Comparison of ENCODE assay signal across 1 cellular context in genomic region chr1:20480261-20481157, GRCh38.
TF ChIP-seq lines count a peak whose summit lies in the region.

No MANE protein-coding gene starts in this region.

TF ChIP-seq in HepG2, 621 proteins besides CTCF, POLR2A, EP300 and RAD21 (continues in another document):
- TF ChIP-seq CEBPG (CRISPR knock-in tag; IDR thresholded peaks at IDR 0.05) (peak; percentile 90), ZKSCAN8 (CRISPR knock-in tag; IDR thresholded peaks at IDR 0.05; ENCODE audit: borderline replicate concordance) (peak; percentile 100), SIX1 (CRISPR knock-in tag; IDR thresholded peaks at IDR 0.05; ENCODE audit: borderline replicate concordance) (peak; percentile 59; the same call in 1 of the 2 replicates), ZNF747 (CRISPR knock-in tag; IDR thresholded peaks at IDR 0.05; ENCODE audit: borderline replicate concordance) (peak; percentile 74; the same call in 1 of the 2 replicates), REPIN1 (CRISPR knock-in tag; IDR thresholded peaks at IDR 0.05; ENCODE audit: borderline replicate concordance, low read depth) (peak; percentile 85; the same call in 1 of the 2 replicates), RBAK (CRISPR knock-in tag; IDR thresholded peaks at IDR 0.05) (no peak), ZMAT3 (CRISPR knock-in tag; conservative IDR thresholded peaks at IDR 0.05) (peak; percentile 53; the same call in 1 of the 2 replicates), ZBTB26 (CRISPR knock-in tag; IDR thresholded peaks at IDR 0.05; ENCODE audit: borderline replicate concordance) (no peak), GATAD1 (CRISPR knock-in tag; IDR thresholded peaks at IDR 0.05) (peak; percentile 70), ZNF282 (IDR thresholded peaks at IDR 0.05; ENCODE audit: partially characterized antibody) (no peak), BCL6 (CRISPR knock-in tag; IDR thresholded peaks at IDR 0.05) (peak; percentile 73), POLR2G (IDR thresholded peaks at IDR 0.05; ENCODE audit: low read depth, low read length) (peak; percentile 81), ZNF768 (CRISPR knock-in tag; IDR thresholded peaks at IDR 0.05) (peak; percentile 55; the same call in 1 of the 2 replicates), NFRKB (IDR thresholded peaks at IDR 0.05) (no peak), ZBTB10 (CRISPR knock-in tag; IDR thresholded peaks at IDR 0.05; ENCODE audit: borderline replicate concordance) (no peak; the same call in 1 of the 2 replicates), ZBTB7B (CRISPR knock-in tag; IDR thresholded peaks at IDR 0.05) (peak; percentile 97), GMEB1 (CRISPR knock-in tag; IDR thresholded peaks at IDR 0.05; ENCODE audit: borderline replicate concordance) (peak; percentile 63; the same call in 1 of the 2 replicates), THAP8 (CRISPR knock-in tag; IDR thresholded peaks at IDR 0.05; ENCODE audit: borderline replicate concordance) (no peak), HDAC1 (CRISPR knock-in tag; IDR thresholded peaks at IDR 0.05) (peak; percentile 87), POLR2AphosphoS5 (IDR thresholded peaks at IDR 0.05; ENCODE audit: low read depth, low read length) (peak; percentile 70), ZNF567 (CRISPR knock-in tag; IDR thresholded peaks at IDR 0.05; ENCODE audit: borderline replicate concordance) (0 out of 2 replicates have a peak, but pooled peaks have one; percentile 29), SOX13 (IDR thresholded peaks at IDR 0.05) (peak; percentile 88), SOX13 (CRISPR knock-in tag; conservative IDR thresholded peaks at IDR 0.05 in 1 of 2, IDR thresholded peaks at IDR 0.05 in 1 of 2) (peak in 1 of 2 experiments; percentile 98; a peak in 3 of 4 replicates), ZC3H13 (CRISPR knock-in tag; IDR thresholded peaks at IDR 0.05) (no peak; the same call in 1 of the 2 replicates), ZNF550 (CRISPR knock-in tag; IDR thresholded peaks at IDR 0.05; ENCODE audit: borderline replicate concordance) (no peak), SNAI1 (CRISPR knock-in tag; IDR thresholded peaks at IDR 0.05; ENCODE audit: borderline replicate concordance) (no peak), ZNF670 (CRISPR knock-in tag; IDR thresholded peaks at IDR 0.05; ENCODE audit: borderline replicate concordance) (peak; percentile 82), ZNF510 (CRISPR knock-in tag; IDR thresholded peaks at IDR 0.05; ENCODE audit: low read depth) (peak; percentile 33; the same call in 1 of the 2 replicates), ZFYVE20 (CRISPR knock-in tag; IDR thresholded peaks at IDR 0.05; ENCODE audit: borderline replicate concordance, low read depth) (no peak)
- TF ChIP-seq, protein P1, sequence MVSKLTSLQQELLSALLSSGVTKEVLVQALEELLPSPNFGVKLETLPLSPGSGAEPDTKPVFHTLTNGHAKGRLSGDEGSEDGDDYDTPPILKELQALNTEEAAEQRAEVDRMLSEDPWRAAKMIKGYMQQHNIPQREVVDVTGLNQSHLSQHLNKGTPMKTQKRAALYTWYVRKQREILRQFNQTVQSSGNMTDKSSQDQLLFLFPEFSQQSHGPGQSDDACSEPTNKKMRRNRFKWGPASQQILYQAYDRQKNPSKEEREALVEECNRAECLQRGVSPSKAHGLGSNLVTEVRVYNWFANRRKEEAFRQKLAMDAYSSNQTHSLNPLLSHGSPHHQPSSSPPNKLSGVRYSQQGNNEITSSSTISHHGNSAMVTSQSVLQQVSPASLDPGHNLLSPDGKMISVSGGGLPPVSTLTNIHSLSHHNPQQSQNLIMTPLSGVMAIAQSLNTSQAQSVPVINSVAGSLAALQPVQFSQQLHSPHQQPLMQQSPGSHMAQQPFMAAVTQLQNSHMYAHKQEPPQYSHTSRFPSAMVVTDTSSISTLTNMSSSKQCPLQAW (CRISPR knock-in tag; IDR thresholded peaks at IDR 0.05) = peak; percentile 99
- TF ChIP-seq, protein P2, sequence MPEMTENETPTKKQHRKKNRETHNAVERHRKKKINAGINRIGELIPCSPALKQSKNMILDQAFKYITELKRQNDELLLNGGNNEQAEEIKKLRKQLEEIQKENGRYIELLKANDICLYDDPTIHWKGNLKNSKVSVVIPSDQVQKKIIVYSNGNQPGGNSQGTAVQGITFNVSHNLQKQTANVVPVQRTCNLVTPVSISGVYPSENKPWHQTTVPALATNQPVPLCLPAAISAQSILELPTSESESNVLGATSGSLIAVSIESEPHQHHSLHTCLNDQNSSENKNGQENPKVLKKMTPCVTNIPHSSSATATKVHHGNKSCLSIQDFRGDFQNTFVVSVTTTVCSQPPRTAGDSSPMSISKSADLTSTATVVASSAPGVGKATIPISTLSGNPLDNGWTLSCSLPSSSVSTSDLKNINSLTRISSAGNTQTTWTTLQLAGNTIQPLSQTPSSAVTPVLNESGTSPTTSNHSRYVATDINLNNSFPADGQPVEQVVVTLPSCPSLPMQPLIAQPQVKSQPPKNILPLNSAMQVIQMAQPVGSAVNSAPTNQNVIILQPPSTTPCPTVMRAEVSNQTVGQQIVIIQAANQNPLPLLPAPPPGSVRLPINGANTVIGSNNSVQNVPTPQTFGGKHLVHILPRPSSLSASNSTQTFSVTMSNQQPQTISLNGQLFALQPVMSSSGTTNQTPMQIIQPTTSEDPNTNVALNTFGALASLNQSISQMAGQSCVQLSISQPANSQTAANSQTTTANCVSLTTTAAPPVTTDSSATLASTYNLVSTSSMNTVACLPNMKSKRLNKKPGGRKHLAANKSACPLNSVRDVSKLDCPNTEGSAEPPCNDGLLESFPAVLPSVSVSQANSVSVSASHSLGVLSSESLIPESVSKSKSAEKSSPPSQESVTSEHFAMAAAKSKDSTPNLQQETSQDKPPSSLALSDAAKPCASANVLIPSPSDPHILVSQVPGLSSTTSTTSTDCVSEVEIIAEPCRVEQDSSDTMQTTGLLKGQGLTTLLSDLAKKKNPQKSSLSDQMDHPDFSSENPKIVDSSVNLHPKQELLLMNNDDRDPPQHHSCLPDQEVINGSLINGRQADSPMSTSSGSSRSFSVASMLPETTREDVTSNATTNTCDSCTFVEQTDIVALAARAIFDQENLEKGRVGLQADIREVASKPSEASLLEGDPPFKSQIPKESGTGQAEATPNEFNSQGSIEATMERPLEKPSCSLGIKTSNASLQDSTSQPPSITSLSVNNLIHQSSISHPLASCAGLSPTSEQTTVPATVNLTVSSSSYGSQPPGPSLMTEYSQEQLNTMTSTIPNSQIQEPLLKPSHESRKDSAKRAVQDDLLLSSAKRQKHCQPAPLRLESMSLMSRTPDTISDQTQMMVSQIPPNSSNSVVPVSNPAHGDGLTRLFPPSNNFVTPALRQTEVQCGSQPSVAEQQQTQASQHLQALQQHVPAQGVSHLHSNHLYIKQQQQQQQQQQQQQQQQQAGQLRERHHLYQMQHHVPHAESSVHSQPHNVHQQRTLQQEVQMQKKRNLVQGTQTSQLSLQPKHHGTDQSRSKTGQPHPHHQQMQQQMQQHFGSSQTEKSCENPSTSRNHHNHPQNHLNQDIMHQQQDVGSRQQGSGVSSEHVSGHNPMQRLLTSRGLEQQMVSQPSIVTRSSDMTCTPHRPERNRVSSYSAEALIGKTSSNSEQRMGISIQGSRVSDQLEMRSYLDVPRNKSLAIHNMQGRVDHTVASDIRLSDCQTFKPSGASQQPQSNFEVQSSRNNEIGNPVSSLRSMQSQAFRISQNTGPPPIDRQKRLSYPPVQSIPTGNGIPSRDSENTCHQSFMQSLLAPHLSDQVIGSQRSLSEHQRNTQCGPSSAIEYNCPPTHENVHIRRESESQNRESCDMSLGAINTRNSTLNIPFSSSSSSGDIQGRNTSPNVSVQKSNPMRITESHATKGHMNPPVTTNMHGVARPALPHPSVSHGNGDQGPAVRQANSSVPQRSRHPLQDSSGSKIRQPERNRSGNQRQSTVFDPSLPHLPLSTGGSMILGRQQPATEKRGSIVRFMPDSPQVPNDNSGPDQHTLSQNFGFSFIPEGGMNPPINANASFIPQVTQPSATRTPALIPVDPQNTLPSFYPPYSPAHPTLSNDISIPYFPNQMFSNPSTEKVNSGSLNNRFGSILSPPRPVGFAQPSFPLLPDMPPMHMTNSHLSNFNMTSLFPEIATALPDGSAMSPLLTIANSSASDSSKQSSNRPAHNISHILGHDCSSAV (CRISPR knock-in tag; IDR thresholded peaks at IDR 0.05; ENCODE audit: borderline replicate concordance) = no peak
